29 cellular contexts compared by ENCODE assay signal in genomic region chr6:15822835-15823234, GRCh38.
"Had no signal": no experiment of that assay in that cellular context is flagged by ENCODE, and none has a peak within 500 bp of the region (broad histone marks: within the 10 kb centered on the region; RNA-seq: fewer than 3 reads in every experiment).

No MANE protein-coding gene starts in this region.

- H3K4me3 Mint-ChIP-seq: naive thymus-derived CD4-positive, alpha-beta T cell; natural killer cell; nephron; stimulated activated memory B cell treated with anti-CD40 and anti-IgM and Interleukin-4, amounts not matched to agents 10 μg/mL and 1 μg/mL and 100 μg/mL, for 72 hours; stimulated activated naive CD8-positive, alpha-beta T cell treated with anti-CD3 and anti-CD28 coated beads, Interleukin-15, amount 100 ng/mL, for 72 hours; type B pancreatic cell had no signal

- ATAC-seq: naive thymus-derived CD4-positive, alpha-beta T cell; natural killer cell; psoas muscle; right cardiac atrium; right lobe of liver; stimulated activated memory B cell treated with anti-CD40 and anti-IgM and Interleukin-4, amounts not matched to agents 10 μg/mL and 1 μg/mL and 100 μg/mL, for 72 hours; stimulated activated naive CD8-positive, alpha-beta T cell treated with anti-CD3 and anti-CD28 coated beads, Interleukin-15, amount 100 ng/mL, for 72 hours had no signal

- H3K79me2 ChIP-seq: parathyroid adenoma had no signal

- H3K4me3 ChIP-seq: ovary, psoas muscle, right lobe of liver, sigmoid colon, suprapubic skin, testis, tibial artery, transverse colon, vagina had no signal

- H3K9me3 Mint-ChIP-seq: naive thymus-derived CD4-positive, alpha-beta T cell; natural killer cell; nephron; stimulated activated memory B cell treated with anti-CD40 and anti-IgM and Interleukin-4, amounts not matched to agents 10 μg/mL and 1 μg/mL and 100 μg/mL, for 72 hours; stimulated activated naive CD8-positive, alpha-beta T cell treated with anti-CD3 and anti-CD28 coated beads, Interleukin-15, amount 100 ng/mL, for 72 hours had no signal

- H3K9ac ChIP-seq: parathyroid adenoma had no signal

- H3K27me3 Mint-ChIP-seq: type B pancreatic cell had no signal

- H3K27ac ChIP-seq: ovary, parathyroid adenoma, psoas muscle, right lobe of liver, sigmoid colon, suprapubic skin, testis, tibial artery, transverse colon, vagina had no signal

- H3K27me3 ChIP-seq: ovary, right lobe of liver, sigmoid colon, suprapubic skin, testis, tibial artery, transverse colon, vagina had no signal

- DNase-seq: naive thymus-derived CD4-positive, alpha-beta T cell; natural killer cell; occipital lobe; ovary; posterior cingulate gyrus; psoas muscle; right cardiac atrium; right lobe of liver; sigmoid colon; small intestine; stimulated activated CD4-positive, alpha-beta T cell treated with anti-CD3 and anti-CD28 coated beads, Interleukin-15, amount 100 ng/mL, for 24 hours; stimulated activated CD4-positive, alpha-beta T cell treated with anti-CD3 and anti-CD28 coated beads, Interleukin-2, amount 100 ng/mL, for 24 hours; stimulated activated CD4-positive, alpha-beta T cell treated with anti-CD3 and anti-CD28 coated beads, Interleukin-2, amount 100 ng/mL, for 48 hours; stimulated activated CD4-positive, alpha-beta T cell treated with anti-CD3 and anti-CD28 coated beads, Interleukin-4, amount 100 ng/mL, for 24 hours; stimulated activated CD8-positive, alpha-beta memory T cell treated with anti-CD3 and anti-CD28 coated beads, Interleukin-4, amount 100 ng/mL, for 48 hours; stimulated activated naive CD4-positive, alpha-beta T cell; stimulated activated naive CD8-positive, alpha-beta T cell treated with anti-CD3 and anti-CD28 coated beads, Interleukin-15, amount 100 ng/mL, for 72 hours; substantia nigra; testis; tibial artery; transverse colon had no signal

- FAIRE-seq: small intestine, urothelium cell line had no signal

- H3K36me3 ChIP-seq: ovary, right lobe of liver, sigmoid colon, suprapubic skin, tibial artery, transverse colon, vagina had no signal

- H2AFZ ChIP-seq: parathyroid adenoma had no signal

- H3K9me3 ChIP-seq: ovary, psoas muscle, right lobe of liver, sigmoid colon, suprapubic skin, testis, tibial artery, transverse colon, vagina had no signal

- H3K4me1 Mint-ChIP-seq: natural killer cell; stimulated activated naive CD8-positive, alpha-beta T cell treated with anti-CD3 and anti-CD28 coated beads, Interleukin-15, amount 100 ng/mL, for 72 hours had no signal

- H3K4me1 ChIP-seq: parathyroid adenoma, psoas muscle, sigmoid colon, suprapubic skin, testis, tibial artery, transverse colon, vagina had no signal

- H3K27ac Mint-ChIP-seq: naive thymus-derived CD4-positive, alpha-beta T cell; natural killer cell; nephron; progenitor cell of endocrine pancreas; stimulated activated memory B cell treated with anti-CD40 and anti-IgM and Interleukin-4, amounts not matched to agents 10 μg/mL and 1 μg/mL and 100 μg/mL, for 72 hours; type B pancreatic cell had no signal

- H3K36me3 Mint-ChIP-seq: naive thymus-derived CD4-positive, alpha-beta T cell; natural killer cell; stimulated activated memory B cell treated with anti-CD40 and anti-IgM and Interleukin-4, amounts not matched to agents 10 μg/mL and 1 μg/mL and 100 μg/mL, for 72 hours; type B pancreatic cell had no signal
